Comparison of ENCODE assay signal across 2 cellular contexts in the genomic region with DNA sequence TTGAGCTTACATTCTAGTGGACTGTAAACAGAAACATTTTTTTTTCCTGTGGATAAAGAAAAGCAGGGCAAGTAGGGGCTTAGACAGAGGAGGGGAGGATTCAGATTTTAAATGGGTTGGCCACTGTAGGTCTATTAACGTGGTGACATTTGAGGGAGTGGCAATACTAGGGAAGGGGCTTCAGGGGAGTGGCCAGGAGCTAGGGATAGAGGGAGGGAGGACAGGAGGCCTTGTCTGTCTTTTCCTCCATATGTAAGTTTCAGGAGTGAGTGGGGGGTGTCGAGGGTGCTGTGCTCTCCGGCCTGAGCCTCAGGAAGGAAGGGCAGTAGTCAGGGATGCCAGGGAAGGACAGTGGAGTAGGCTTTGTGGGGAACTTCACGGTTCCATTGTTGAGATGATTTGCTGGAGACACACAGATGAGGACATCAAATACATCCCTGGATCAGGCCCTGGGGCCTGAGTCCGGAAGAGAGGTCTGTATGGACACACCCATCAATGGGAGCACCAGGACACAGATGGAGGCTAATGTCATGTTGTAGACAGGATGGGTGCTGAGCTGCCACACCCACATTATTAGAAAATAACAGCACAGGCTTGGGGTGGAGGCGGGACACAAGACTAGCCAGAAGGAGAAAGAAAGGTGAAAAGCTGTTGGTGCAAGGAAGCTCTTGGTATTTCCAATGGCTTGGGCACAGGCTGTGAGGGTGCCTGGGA.
TF ChIP-seq lines count a peak whose summit lies in the region.

No MANE protein-coding gene starts in this region.

TF ChIP-seq in IMR-90, 13 proteins besides CTCF, POLR2A, EP300 and RAD21:
- no peak for TF ChIP-seq CEBPB (IDR thresholded peaks at IDR 0.05; ENCODE audit: low read depth, low read length)
- TF ChIP-seq, protein P1, sequence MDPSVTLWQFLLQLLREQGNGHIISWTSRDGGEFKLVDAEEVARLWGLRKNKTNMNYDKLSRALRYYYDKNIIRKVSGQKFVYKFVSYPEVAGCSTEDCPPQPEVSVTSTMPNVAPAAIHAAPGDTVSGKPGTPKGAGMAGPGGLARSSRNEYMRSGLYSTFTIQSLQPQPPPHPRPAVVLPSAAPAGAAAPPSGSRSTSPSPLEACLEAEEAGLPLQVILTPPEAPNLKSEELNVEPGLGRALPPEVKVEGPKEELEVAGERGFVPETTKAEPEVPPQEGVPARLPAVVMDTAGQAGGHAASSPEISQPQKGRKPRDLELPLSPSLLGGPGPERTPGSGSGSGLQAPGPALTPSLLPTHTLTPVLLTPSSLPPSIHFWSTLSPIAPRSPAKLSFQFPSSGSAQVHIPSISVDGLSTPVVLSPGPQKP (IDR thresholded peaks at IDR 0.05; ENCODE audit: borderline replicate concordance, low read depth, low read length): no peak

TF ChIP-seq in WTC11, 78 proteins besides CTCF, POLR2A, EP300 and RAD21:
- no peak for TF ChIP-seq PRRX2 (CRISPR knock-in tag; IDR thresholded peaks at IDR 0.05)
- TF ChIP-seq, protein P2, sequence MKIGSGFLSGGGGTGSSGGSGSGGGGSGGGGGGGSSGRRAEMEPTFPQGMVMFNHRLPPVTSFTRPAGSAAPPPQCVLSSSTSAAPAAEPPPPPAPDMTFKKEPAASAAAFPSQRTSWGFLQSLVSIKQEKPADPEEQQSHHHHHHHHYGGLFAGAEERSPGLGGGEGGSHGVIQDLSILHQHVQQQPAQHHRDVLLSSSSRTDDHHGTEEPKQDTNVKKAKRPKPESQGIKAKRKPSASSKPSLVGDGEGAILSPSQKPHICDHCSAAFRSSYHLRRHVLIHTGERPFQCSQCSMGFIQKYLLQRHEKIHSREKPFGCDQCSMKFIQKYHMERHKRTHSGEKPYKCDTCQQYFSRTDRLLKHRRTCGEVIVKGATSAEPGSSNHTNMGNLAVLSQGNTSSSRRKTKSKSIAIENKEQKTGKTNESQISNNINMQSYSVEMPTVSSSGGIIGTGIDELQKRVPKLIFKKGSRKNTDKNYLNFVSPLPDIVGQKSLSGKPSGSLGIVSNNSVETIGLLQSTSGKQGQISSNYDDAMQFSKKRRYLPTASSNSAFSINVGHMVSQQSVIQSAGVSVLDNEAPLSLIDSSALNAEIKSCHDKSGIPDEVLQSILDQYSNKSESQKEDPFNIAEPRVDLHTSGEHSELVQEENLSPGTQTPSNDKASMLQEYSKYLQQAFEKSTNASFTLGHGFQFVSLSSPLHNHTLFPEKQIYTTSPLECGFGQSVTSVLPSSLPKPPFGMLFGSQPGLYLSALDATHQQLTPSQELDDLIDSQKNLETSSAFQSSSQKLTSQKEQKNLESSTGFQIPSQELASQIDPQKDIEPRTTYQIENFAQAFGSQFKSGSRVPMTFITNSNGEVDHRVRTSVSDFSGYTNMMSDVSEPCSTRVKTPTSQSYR (CRISPR knock-in tag; IDR thresholded peaks at IDR 0.05): no peak
